8 cellular contexts compared by ENCODE assay signal in the genomic region with DNA sequence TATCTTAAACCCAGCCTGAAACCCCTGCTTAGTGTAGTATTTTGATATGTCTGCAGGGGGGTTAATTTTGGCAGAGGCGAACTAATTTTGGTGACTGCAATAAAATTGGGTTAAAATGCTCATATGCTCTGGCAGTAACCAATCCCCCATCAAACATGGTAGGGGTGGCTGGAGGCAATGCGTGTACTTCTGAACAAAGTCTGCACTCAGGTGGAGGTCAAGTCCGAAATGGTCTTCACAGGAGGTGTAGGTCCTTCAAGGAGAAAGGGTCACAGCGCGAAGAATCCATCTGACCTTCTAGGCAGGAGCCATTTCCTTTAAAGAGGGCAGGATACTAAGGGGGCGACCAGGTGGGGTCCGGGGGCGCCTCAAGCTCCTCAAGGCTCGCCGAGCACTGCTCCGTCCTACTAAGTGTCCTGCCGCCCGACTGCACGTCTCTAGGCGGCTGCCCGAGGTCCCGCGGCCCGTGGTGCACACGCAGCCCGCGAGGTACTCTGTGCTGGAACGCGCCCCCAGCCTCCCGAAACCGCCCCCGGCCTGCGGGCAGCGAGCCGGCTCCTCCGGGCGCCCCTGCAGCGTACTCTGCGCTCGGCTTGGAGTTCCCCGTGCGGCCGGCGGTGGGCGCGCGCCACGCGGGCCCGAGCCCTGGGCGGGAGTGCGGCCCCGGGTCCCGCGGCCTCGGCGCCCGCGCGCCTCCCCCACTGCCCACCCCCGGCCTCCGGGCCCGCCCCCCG.
DNase-seq lines count a peak whose midpoint lies in the region; ATAC-seq lines count a peak whose summit lies in the region.

No MANE protein-coding gene starts in this region.

- peak overlapping the region; percentile 5 for H3K27ac ChIP-seq in muscle layer of duodenum (ENCODE audit: low read length)

- no peaks in the 10 kb centered on the region for H3K27me3 ChIP-seq in muscle layer of duodenum (ENCODE audit: low read depth, low read length)

- peak overlapping the region; percentile 44 to 84 for H3K4me3 ChIP-seq in muscle layer of duodenum (ENCODE audit: low read depth in 1 of 2, low read length in 2 of 2)

- DNase-seq in HuH-7 (ENCODE audit: low spot score) (peak; percentile 79), superior temporal gyrus (ENCODE audit: extremely low spot score) (peak; percentile 26), NCI-H510A treated with DMSO at 0.1 percent for 48 hours (lab: John Stamatoyannopoulos, UW) (no peak)
- DNase-seq in activated CD4-positive, alpha-beta T cell treated with anti-CD3 and anti-CD28 coated beads for 4 hours: peak; percentile 43 to 55
- DNase-seq in effector CD8-positive, alpha-beta T cell (lab: John Stamatoyannopoulos, UW): peak; percentile 29

- H3K36me3 ChIP-seq in muscle layer of duodenum (ENCODE audit: control insufficient read depth in 1 of 2, insufficient read depth in 2 of 2, low read length in 2 of 2): no peaks in the 10 kb centered on the region

- H3K9me3 ChIP-seq in muscle layer of duodenum (ENCODE audit: control insufficient read depth in 1 of 2, low read length in 2 of 2): no peaks in the 10 kb centered on the region

- peak; percentile 65 for ATAC-seq in GM18502 (IDR thresholded peaks at IDR 0.05; ENCODE audit: poor library complexity, unreplicated experiment)
- no peak for ATAC-seq in HG03520 (IDR thresholded peaks at IDR 0.05; ENCODE audit: unreplicated experiment)

- peaks cover 22 to 40% of the 10 kb centered on the region in 2 donors for H3K4me1 ChIP-seq in muscle layer of duodenum (ENCODE audit: control insufficient read depth in 1 of 2, insufficient read depth in 2 of 2, low read length in 2 of 2)
